11 cellular contexts compared by ENCODE assay signal in genomic region chr21:25925936-25926335, GRCh38.
DNase-seq lines count a peak whose midpoint lies in the region; ATAC-seq and TF ChIP-seq lines count a peak whose summit lies in the region.
"Had no signal": no experiment of that assay in that cellular context is flagged by ENCODE, and none has a peak within 500 bp of the region (broad histone marks: within the 10 kb centered on the region; RNA-seq: fewer than 3 reads in every experiment).

No MANE protein-coding gene starts in this region.

- no peak for TF ChIP-seq POLR2A in testis (IDR thresholded peaks at IDR 0.05)

- no peak overlapping the region for H3K4me3 ChIP-seq in lung
- no peak overlapping the region for H3K4me3 ChIP-seq in testis

- H3K27me3 ChIP-seq in lung (ENCODE audit: control insufficient read depth, insufficient read depth) (no peaks in the 10 kb centered on the region), testis (no peaks in the 10 kb centered on the region)

- DNase-seq in NCI-H2029 treated with DMSO at 0.1 percent for 48 hours (lab: John Stamatoyannopoulos, UW) (peak; percentile 14), dermis blood vessel endothelial cell (peak; percentile 97), lung (ENCODE audit: low spot score) (no peak), testis (no peak), islet precursor cell (no peak)
- DNase-seq: activated CD4-positive, alpha-beta T cell treated with anti-CD3 and anti-CD28 coated beads for 48 hours; activated naive CD4-positive, alpha-beta T cell; retina had no signal

- peaks cover 0 to 3% of the 10 kb centered on the region in 2 donors for H3K36me3 ChIP-seq in lung (ENCODE audit: control insufficient read depth in 2 of 2, insufficient read depth in 2 of 2, low read length in 2 of 2)
- H3K36me3 ChIP-seq in testis (ENCODE audit: low read depth, missing control alignments), result no peaks in the 10 kb centered on the region

- H3K9me3 ChIP-seq in lung (ENCODE audit: control insufficient read depth in 2 of 2, insufficient read depth in 1 of 2, low read length in 1 of 2), result no peaks in the 10 kb centered on the region
- no peaks in the 10 kb centered on the region for H3K9me3 ChIP-seq in testis

- 13 to 31% methylated on average over 2 of the region's 2 CpGs for WGBS in lung, 2 donors
- 32 to 34% methylated on average over 2 of the region's 2 CpGs for WGBS in testis, 2 donors

- TF ChIP-seq CTCF in lung (IDR thresholded peaks at IDR 0.05; ENCODE audit: control extremely low read depth, extremely low read depth), result no peak
- TF ChIP-seq CTCF in testis (IDR thresholded peaks at IDR 0.05), result no peak

- H3K4me1 ChIP-seq in lung (ENCODE audit: control insufficient read depth in 2 of 2, insufficient read depth in 2 of 2, low read length in 2 of 2) (peaks cover 5 to 16% of the 10 kb centered on the region in 2 donors), testis (peaks cover 31% of the 10 kb centered on the region)

- intact Hi-C loops in testis (cut with DNase I; ENCODE audit: low total_unique reads), result no loop called here

- ATAC-seq in lung (ENCODE audit: insufficient read depth, low FRiP score), result peak; percentile 41
- ATAC-seq in HG03565 (IDR thresholded peaks at IDR 0.05; ENCODE audit: unreplicated experiment), result no peak
- ATAC-seq in HG02759 (IDR thresholded peaks at IDR 0.05; ENCODE audit: unreplicated experiment), result no peak
- no peak for ATAC-seq in GM19328 (IDR thresholded peaks at IDR 0.05; ENCODE audit: unreplicated experiment)

- H3K27ac ChIP-seq in lung (ENCODE audit: low read depth in 1 of 2, low read length in 1 of 2), result peak overlapping the region; percentile 67 to 79
- H3K27ac ChIP-seq in testis, result peak overlapping the region; percentile 46 to 57

Comparison
In these comparisons a context has a peak if more than half of its experiments do, and no peak if none do; other contexts are left out.
1. DNase-seq: peak in NCI-H2029 treated with DMSO at 0.1 percent for 48 hours (single experiment) and dermis blood vessel endothelial cell (single experiment); none in lung (single experiment), testis (single experiment) and islet precursor cell (single experiment).